ENCODE assay signal across 29 cellular contexts in the genomic region with DNA sequence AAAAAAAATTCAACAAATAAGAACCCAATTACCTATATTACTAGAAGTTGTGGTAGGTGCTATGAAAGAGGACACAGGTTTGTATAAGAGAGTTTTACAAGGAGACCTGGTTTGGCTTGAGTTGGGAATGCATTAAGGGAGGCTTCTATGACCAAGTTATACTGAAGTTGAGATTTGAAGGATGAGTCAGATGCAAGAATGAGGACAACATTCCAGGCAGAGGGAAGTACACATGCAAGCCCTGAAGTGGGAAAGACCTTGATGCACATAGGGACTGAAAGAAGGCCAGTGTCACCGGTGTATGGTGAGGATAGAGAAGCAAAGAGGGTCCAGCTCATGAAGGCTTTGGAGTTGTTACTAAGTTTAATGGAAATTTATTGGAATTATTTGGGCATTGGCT. TPM values are rescaled to one million over a fixed set of nuclear protein-coding genes. Genes with fewer than 3 reads are reported as not detected.
DNase-seq lines count a peak whose midpoint lies in the region; ATAC-seq, FAIRE-seq and TF ChIP-seq lines count a peak whose summit lies in the region.
"Had no signal": no experiment of that assay in that cellular context is flagged by ENCODE, and none has a peak within 500 bp of the region (broad histone marks: within the 10 kb centered on the region; RNA-seq: fewer than 3 reads in every experiment).

No MANE protein-coding gene starts in this region.

- no peak for TF ChIP-seq RAD21 in HepG2 (CRISPR knock-in tag; IDR thresholded peaks at IDR 0.05)

- intact Hi-C loops in HepG2 (cut with micrococcal nuclease; ENCODE audit: unreplicated experiment) (no loop called here), right lobe of liver (cut with DNase I) (no loop called here)

- TF ChIP-seq POLR2A in HepG2 (IDR thresholded peaks at IDR 0.05; ENCODE audit: insufficient read depth in 1 of 2, low read depth in 2 of 2, low read length in 2 of 2) (no peak), right lobe of liver (IDR thresholded peaks at IDR 0.05) (no peak)

- no peaks in the 10 kb centered on the region for H3K36me3 Mint-ChIP-seq in astrocyte (ENCODE audit: low read depth, unreplicated experiment)
- H3K36me3 Mint-ChIP-seq: CD4-positive, CD25-positive, alpha-beta regulatory T cell; memory B cell; naive thymus-derived CD8-positive, alpha-beta T cell had no signal

- peak; percentile 3 for DNase-seq in HepG2 (ENCODE audit: low spot score)
- DNase-seq in right lobe of liver, result no peak
- peak; percentile 36 for DNase-seq in astrocyte (ENCODE audit: low read depth)
- DNase-seq in foreskin melanocyte, result peak; percentile 24
- DNase-seq in COLO668 (lab: John Stamatoyannopoulos, UW; ENCODE audit: unreplicated experiment), result no peak
- no peak for DNase-seq in NCI-H146 (lab: John Stamatoyannopoulos, UW)
- DNase-seq in activated gamma-delta T cell (lab: John Stamatoyannopoulos, UW), result no peak
- DNase-seq: 8988T; activated CD4-positive, alpha-beta T cell treated with anti-CD3 and anti-CD28 coated beads for 36 hours; activated naive CD4-positive, alpha-beta T cell treated with anti-CD3 and anti-CD28 coated beads, Interleukin-2, amount 50 U/mL, for 16 hours; activated T-cell treated with anti-CD3 and anti-CD28 coated beads, Interleukin-2, amount 50 U/mL, for 72 hours; CD4-positive, CD25-positive, alpha-beta regulatory T cell; Karpas-422; kidney; naive thymus-derived CD8-positive, alpha-beta T cell; NCI-H1048; NCI-H2029 treated with DMSO at 0.1 percent for 48 hours; NCI-H524; ovary; right cardiac atrium; substantia nigra had no signal

- H4K20me1 ChIP-seq in HepG2 (ENCODE audit: insufficient read depth, low read length) (no peaks in the 10 kb centered on the region), astrocyte (ENCODE audit: insufficient read depth, low read length) (no peaks in the 10 kb centered on the region)

- H3K4me1 ChIP-seq in HepG2 (ENCODE audit: insufficient read depth, low read length) (no peaks in the 10 kb centered on the region), right lobe of liver (no peaks in the 10 kb centered on the region), astrocyte (ENCODE audit: insufficient read depth, low read length) (no peaks in the 10 kb centered on the region)
- H3K4me1 ChIP-seq: ascending aorta had no signal

- H3K79me2 ChIP-seq in HepG2 (ENCODE audit: insufficient read depth, low read length), result no peaks in the 10 kb centered on the region
- H3K79me2 ChIP-seq in astrocyte (ENCODE audit: insufficient read depth, low read length), result no peaks in the 10 kb centered on the region

- H3K9me3 ChIP-seq in HepG2 (ENCODE audit: low read length) (no peaks in the 10 kb centered on the region), right lobe of liver (no peaks in the 10 kb centered on the region), astrocyte (ENCODE audit: insufficient read depth, low read depth, low read length) (no peaks in the 10 kb centered on the region)
- H3K9me3 ChIP-seq: ascending aorta, ovary had no signal

- peaks cover 1% of the 10 kb centered on the region for H3K9me3 Mint-ChIP-seq in astrocyte (ENCODE audit: unreplicated experiment)
- H3K9me3 Mint-ChIP-seq: activated T-cell treated with anti-CD3 and anti-CD28 coated beads, Interleukin-2, amount 50 U/mL, for 72 hours; CD4-positive, CD25-positive, alpha-beta regulatory T cell; memory B cell had no signal

- POLR2A ChIA-PET in HepG2 (lab: Yijun Ruan, JAX), result no interaction called here

- H3K4me2 ChIP-seq in HepG2 (ENCODE audit: low read depth, low read length) (no peak overlapping the region), astrocyte (ENCODE audit: low read length) (no peak overlapping the region)

- H3K4me1 Mint-ChIP-seq in astrocyte (ENCODE audit: low read depth, unreplicated experiment), result peaks cover 14% of the 10 kb centered on the region
- H3K4me1 Mint-ChIP-seq: activated CD4-positive, alpha-beta T cell treated with anti-CD3 and anti-CD28 coated beads for 36 hours; CD4-positive, CD25-positive, alpha-beta regulatory T cell; memory B cell; naive thymus-derived CD8-positive, alpha-beta T cell had no signal

- CTCF ChIA-PET in HepG2 (lab: Yijun Ruan, JAX; ENCODE audit: low intra/inter-chr PET ratio, low total read pairs), result no interaction called here

- H2AFZ ChIP-seq in HepG2 (ENCODE audit: low read length) (no peak overlapping the region), astrocyte (ENCODE audit: low read depth, low read length) (no peak overlapping the region)

- H3K4me3 Mint-ChIP-seq in astrocyte (ENCODE audit: unreplicated experiment), result no peak overlapping the region
- H3K4me3 Mint-ChIP-seq: activated CD4-positive, alpha-beta T cell treated with anti-CD3 and anti-CD28 coated beads for 36 hours; activated T-cell treated with anti-CD3 and anti-CD28 coated beads, Interleukin-2, amount 50 U/mL, for 72 hours; CD4-positive, CD25-positive, alpha-beta regulatory T cell; memory B cell; naive thymus-derived CD8-positive, alpha-beta T cell had no signal

- no peaks in the 10 kb centered on the region for H3K36me3 ChIP-seq in HepG2 (replicated peaks in 1 of 2; ENCODE audit: control insufficient read depth in 1 of 2, insufficient read depth in 2 of 2, low read length in 2 of 2)
- no peaks in the 10 kb centered on the region for H3K36me3 ChIP-seq in right lobe of liver
- H3K36me3 ChIP-seq in astrocyte (ENCODE audit: insufficient read depth, low read length), result no peaks in the 10 kb centered on the region
- H3K36me3 ChIP-seq: ascending aorta, ovary had no signal

- FAIRE-seq in HepG2 (lab: Jason Lieb, UNC) (no peak), astrocyte (lab: Jason Lieb, UNC) (peak; percentile 73)
- FAIRE-seq: colon, GM12892, HTR-8/SVneo, kidney, TTC549 had no signal

- no peak overlapping the region for H3K9ac ChIP-seq in HepG2 (ENCODE audit: insufficient read depth, low read depth, low read length)
- H3K9ac ChIP-seq in astrocyte (ENCODE audit: low read length), result no peak overlapping the region

- no peaks in the 10 kb centered on the region for H3K27me3 Mint-ChIP-seq in astrocyte (ENCODE audit: low read depth, unreplicated experiment)

- in situ Hi-C loops in HepG2 (cut with HindIII; ENCODE audit: extremely low pct_ligation_motif_present, low pct_unique_long_range_greater_than_20kb), result no loop called here

- H3K27ac ChIP-seq in HepG2 (ENCODE audit: extremely low read length, insufficient read depth, low read length), result no peak overlapping the region
- no peak overlapping the region for H3K27ac ChIP-seq in right lobe of liver
- no peak overlapping the region for H3K27ac ChIP-seq in astrocyte (ENCODE audit: low read depth, low read length)
- H3K27ac ChIP-seq: ascending aorta, ovary had no signal

- H3K27me3 ChIP-seq in HepG2 (ENCODE audit: control insufficient read depth in 1 of 2, insufficient read depth in 2 of 2, low read length in 2 of 2), result no peaks in the 10 kb centered on the region
- no peaks in the 10 kb centered on the region for H3K27me3 ChIP-seq in right lobe of liver
- H3K27me3 ChIP-seq in astrocyte (ENCODE audit: insufficient read depth, low read length), result no peaks in the 10 kb centered on the region
- H3K27me3 ChIP-seq: ascending aorta, ovary had no signal

- ATAC-seq in HepG2 (no peak; the same call in 2 of the 3 replicates), right lobe of liver (no peak), HG03159 (IDR thresholded peaks at IDR 0.05; ENCODE audit: unreplicated experiment) (no peak)
- ATAC-seq: activated CD4-positive, alpha-beta T cell treated with anti-CD3 and anti-CD28 coated beads for 36 hours; activated T-cell treated with anti-CD3 and anti-CD28 coated beads, Interleukin-2, amount 50 U/mL, for 72 hours; naive thymus-derived CD8-positive, alpha-beta T cell; right cardiac atrium; Right ventricle myocardium inferior had no signal

- no peak overlapping the region for H3K4me3 ChIP-seq in HepG2 (replicated peaks in 1 of 3; ENCODE audit: insufficient read depth in 1 of 3, low read depth in 2 of 3, low read length in 3 of 3)
- H3K4me3 ChIP-seq in right lobe of liver, result no peak overlapping the region
- H3K4me3 ChIP-seq in astrocyte (ENCODE audit: insufficient read depth, low read depth, low read length), result no peak overlapping the region
- H3K4me3 ChIP-seq: ascending aorta, ovary had no signal

- H3K27ac Mint-ChIP-seq in astrocyte (ENCODE audit: unreplicated experiment), result no peak overlapping the region
- H3K27ac Mint-ChIP-seq: activated CD4-positive, alpha-beta T cell treated with anti-CD3 and anti-CD28 coated beads for 36 hours; activated T-cell treated with anti-CD3 and anti-CD28 coated beads, Interleukin-2, amount 50 U/mL, for 72 hours; CD4-positive, CD25-positive, alpha-beta regulatory T cell; memory B cell; naive thymus-derived CD8-positive, alpha-beta T cell had no signal

- no TSS peak for BruUV-seq in HepG2 (replicated peaks; lab: Mats Ljungman, UMichigan)

- TF ChIP-seq EP300 in HepG2 (IDR thresholded peaks at IDR 0.05; ENCODE audit: low read depth in 2 of 2, low read length in 2 of 2) (no peak), HepG2 (CRISPR knock-in tag; IDR thresholded peaks at IDR 0.05; ENCODE audit: borderline replicate concordance) (no peak)

- 4% methylated on average over 1 of the region's 1 CpG for WGBS in HepG2 (ENCODE audit: low lambda C conversion rate)
- 50% methylated on average over 1 of the region's 1 CpG for WGBS in right lobe of liver (ENCODE audit: insufficient coverage, low coverage, low lambda C conversion rate, missing lambda C conversion rate)

- TF ChIP-seq CTCF in HepG2 (CRISPR knock-in tag; IDR thresholded peaks at IDR 0.05) (no peak), right lobe of liver (IDR thresholded peaks at IDR 0.05) (no peak), astrocyte (IDR thresholded peaks at IDR 0.05; ENCODE audit: insufficient read depth, low read depth, low read length) (no peak)

RNA-seq across cellular contexts. Expression of gene ANK2, which starts 52.2 kb away (rescaled TPM):
- 15.1 and 18.6 TPM in 2 replicates for total RNA-seq in HepG2 (2016; rRNA removed; fragmentation: Illumina TruSeq; extraction: Trizol)
- total RNA-seq in HepG2 (2016; cell fraction: cytosol; rRNA removed; fragmentation: Illumina TruSeq; extraction: Trizol; ENCODE audit: low read depth), result 1.2 TPM in 2 replicates
- total RNA-seq in HepG2 (2016; cell fraction: insoluble cytoplasmic fraction; rRNA removed; fragmentation: Illumina TruSeq; extraction: Trizol), result 15.2 and 16.0 TPM in 2 replicates
- total RNA-seq in HepG2 (2016; cell fraction: membrane; rRNA removed; fragmentation: Illumina TruSeq; extraction: Trizol), result 3.8 and 5.0 TPM in 2 replicates
- 27.3 and 28.2 TPM in 2 replicates for total RNA-seq in HepG2 (2016; cell fraction: nucleus; rRNA removed; fragmentation: Illumina TruSeq; extraction: Trizol)
- polyA plus RNA-seq in HepG2 (2011; rRNA removed), result 1.6 and 2.7 TPM in 2 replicates
- 1.6 and 1.7 TPM in 2 replicates for polyA plus RNA-seq in HepG2 (2011; cell fraction: cytosol; rRNA removed)
- polyA plus RNA-seq in HepG2 (2011; cell fraction: nucleus; rRNA removed), result 7.1 and 7.4 TPM in 2 replicates
- 6.0 and 6.3 TPM in 2 replicates for polyA plus RNA-seq in HepG2 (2012)
- 0.18 and 0.53 TPM in 2 replicates for polyA plus RNA-seq in HepG2 (2016; cell fraction: cytosol; fragmentation: Illumina TruSeq; extraction: Trizol; ENCODE audit: low read depth)
- 5.7 and 5.9 TPM in 2 replicates for polyA plus RNA-seq in HepG2 (2016; cell fraction: insoluble cytoplasmic fraction; fragmentation: Illumina TruSeq; extraction: Trizol; ENCODE audit: low read depth)
- 0.66 and 0.73 TPM in 2 replicates for polyA plus RNA-seq in HepG2 (2016; cell fraction: membrane; fragmentation: Illumina TruSeq; extraction: Trizol; ENCODE audit: low read depth)
- polyA plus RNA-seq in HepG2 (2016; cell fraction: nucleus; fragmentation: Illumina TruSeq; extraction: Trizol; ENCODE audit: insufficient read depth, low read depth), result 10.5 and 11.2 TPM in 2 replicates
- polyA minus RNA-seq in HepG2 (2011; rRNA and poly(A)+ RNA removed; ENCODE audit: low replicate concordance), result 0.05 and 14.9 TPM in 2 replicates
- polyA minus RNA-seq in HepG2 (2011; cell fraction: cytosol; rRNA and poly(A)+ RNA removed), result 5.3 and 8.7 TPM in 2 replicates
- 42.0 and 54.6 TPM in 2 replicates for polyA minus RNA-seq in HepG2 (2011; cell fraction: nucleus; rRNA and poly(A)+ RNA removed)
- 1 to 10 TPM in 5 of 6 experiments, under 1 TPM in 1; 0.61 to 1.7 (median 1.1) TPM for total RNA-seq in right lobe of liver
- total RNA-seq in astrocyte, result 77.1 and 77.8 TPM in 2 replicates
- total RNA-seq: CD4-positive, CD25-positive, alpha-beta regulatory T cell; naive thymus-derived CD8-positive, alpha-beta T cell had no signal
- polyA plus RNA-seq: CD4-positive, CD25-positive, alpha-beta regulatory T cell; naive thymus-derived CD8-positive, alpha-beta T cell had no signal

Comparison
In these comparisons a context has a peak if more than half of its experiments do, and no peak if none do; other contexts are left out.
1. DNase-seq: peak in HepG2 (single experiment), astrocyte (single experiment) and foreskin melanocyte (single experiment); none in right lobe of liver (0 of 3), COLO668 (single experiment), NCI-H146 (single experiment) and activated gamma-delta T cell (single experiment).